17 cellular contexts compared by ENCODE assay signal in the genomic region with DNA sequence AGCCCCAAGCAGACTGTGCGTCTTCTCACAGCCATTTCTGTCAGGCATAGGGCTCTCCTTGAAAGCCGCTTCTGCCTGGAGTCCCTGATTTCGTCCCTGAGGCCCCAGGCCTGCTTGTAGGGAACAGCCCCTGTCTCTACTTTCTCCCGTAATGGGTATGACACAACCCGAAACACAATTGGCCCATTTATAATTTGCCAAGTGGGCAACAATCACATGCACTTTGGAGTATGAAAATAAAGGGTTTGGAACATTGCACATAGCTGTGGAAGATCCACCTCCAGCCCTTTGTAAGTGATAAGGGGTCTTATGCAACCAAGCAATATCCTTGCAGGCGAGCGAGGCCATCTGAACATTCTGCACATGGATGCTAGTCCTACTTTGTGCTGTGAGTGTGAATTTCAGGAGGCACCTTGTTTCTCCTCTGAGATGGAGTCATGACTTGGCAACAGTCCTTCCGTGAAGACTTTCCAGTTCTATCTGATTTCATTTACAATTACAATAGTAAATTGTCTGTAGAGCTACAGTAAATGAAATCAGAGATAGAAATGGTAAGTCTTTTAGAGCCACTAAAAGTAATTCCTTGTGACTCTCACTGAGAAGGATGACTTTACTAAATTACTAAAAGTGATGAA.
DNase-seq lines count a peak whose midpoint lies in the region; ATAC-seq, FAIRE-seq and TF ChIP-seq lines count a peak whose summit lies in the region.
"Had no signal": no experiment of that assay in that cellular context is flagged by ENCODE, and none has a peak within 500 bp of the region (broad histone marks: within the 10 kb centered on the region; RNA-seq: fewer than 3 reads in every experiment).

No MANE protein-coding gene starts in this region.

- no peaks in the 10 kb centered on the region for H3K36me3 ChIP-seq in skeletal muscle satellite cell (ENCODE audit: insufficient read depth, low read length)

- H3K79me2 ChIP-seq in H9 (ENCODE audit: insufficient read depth, low read length), result no peaks in the 10 kb centered on the region

- no peak overlapping the region for H4K5ac ChIP-seq in H9 (ENCODE audit: insufficient read length, low read depth, low read length)

- H3K4me1 ChIP-seq in H9 (ENCODE audit: insufficient read depth, low read length), result no peaks in the 10 kb centered on the region
- no peaks in the 10 kb centered on the region for H3K4me1 ChIP-seq in right cardiac atrium (ENCODE audit: control insufficient read depth, insufficient read depth, low read length)
- peaks cover 39% of the 10 kb centered on the region for H3K4me1 ChIP-seq in skeletal muscle satellite cell (ENCODE audit: control insufficient read depth, insufficient read depth, low read length)
- H3K4me1 ChIP-seq: testis had no signal

- no peak overlapping the region for H4K91ac ChIP-seq in H9 (ENCODE audit: insufficient read length, low read depth, low read length)

- no peak overlapping the region for H3K4me3 Mint-ChIP-seq in H9
- H3K4me3 Mint-ChIP-seq: activated CD4-positive, alpha-beta memory T cell treated with anti-CD3 and anti-CD28 coated beads, Interleukin-2, amount 10 ng/mL, durations not matched to agents 7 days and 5 days; B cell; naive thymus-derived CD8-positive, alpha-beta T cell had no signal

- peaks cover 1 to 5% of the 10 kb centered on the region in 2 experiments; a peak in 1 of 5 replicates for H3K9me3 Mint-ChIP-seq in H9
- H3K9me3 Mint-ChIP-seq: activated CD4-positive, alpha-beta memory T cell treated with anti-CD3 and anti-CD28 coated beads, Interleukin-2, amount 10 ng/mL, durations not matched to agents 7 days and 5 days; naive thymus-derived CD8-positive, alpha-beta T cell had no signal

- H2BK12ac ChIP-seq in H9 (ENCODE audit: insufficient read length, low read depth, low read length), result no peak overlapping the region

- DNase-seq in H9 (no peak), right cardiac atrium (no peak), NCI-H2227 treated with DMSO at 0.1 percent for 48 hours (lab: John Stamatoyannopoulos, UW) (no peak), NOMO-1 treated with DMSO at 0.1 percent for 48 hours (lab: John Stamatoyannopoulos, UW; ENCODE audit: unreplicated experiment) (no peak), GM12892 (ENCODE audit: insufficient read length) (no peak)
- DNase-seq: activated CD4-positive, alpha-beta memory T cell treated with anti-CD3 and anti-CD28 coated beads, Interleukin-2, amount 10 ng/mL, durations not matched to agents 7 days and 5 days; DMS153; MM.1S; naive thymus-derived CD8-positive, alpha-beta T cell; NCI-H2081; NCI-H69; RPMI8226; testis had no signal

- no peak overlapping the region for H3K4me3 ChIP-seq in right cardiac atrium (ENCODE audit: low read length)
- no peak overlapping the region for H3K4me3 ChIP-seq in skeletal muscle satellite cell (ENCODE audit: low read length)
- H3K4me3 ChIP-seq: testis had no signal

- H3K27me3 Mint-ChIP-seq in H9 (ENCODE audit: low read depth), result no peaks in the 10 kb centered on the region; the same call in 1 of the 2 replicates
- H3K27me3 Mint-ChIP-seq: naive thymus-derived CD8-positive, alpha-beta T cell had no signal

- H3K23ac ChIP-seq in H9 (ENCODE audit: insufficient read length, low read depth, low read length), result no peak overlapping the region

- peaks cover 0 to 5% (median 0%) of the 10 kb centered on the region in 3 experiments; a peak in 2 of 7 replicates for H3K36me3 Mint-ChIP-seq in H9 (ENCODE audit: insufficient read depth in 1 of 3, low read depth in 3 of 3)

- H3K27ac ChIP-seq in H9 (ENCODE audit: insufficient read length, low read depth, low read length) (no peak overlapping the region), angular gyrus (ENCODE audit: low read depth, low read length) (peak overlapping the region; percentile 16), right cardiac atrium (ENCODE audit: low read length) (peak overlapping the region; percentile 88)
- H3K27ac ChIP-seq: testis had no signal

- ATAC-seq in right cardiac atrium, result peak in 1 of 2 donors; percentile 12
- ATAC-seq in GM18502 (IDR thresholded peaks at IDR 0.05; ENCODE audit: poor library complexity, unreplicated experiment), result no peak
- ATAC-seq: naive thymus-derived CD8-positive, alpha-beta T cell had no signal

- intact Hi-C loops in right cardiac atrium (cut with DNase I), result no loop called here

- H3K23me2 ChIP-seq in H9 (ENCODE audit: insufficient read length, low read depth, low read length, poor library complexity, severe bottlenecking), result no peaks in the 10 kb centered on the region

- peaks cover 19 to 20% of the 10 kb centered on the region in 2 experiments for H3K4me1 Mint-ChIP-seq in H9
- H3K4me1 Mint-ChIP-seq: activated CD4-positive, alpha-beta memory T cell treated with anti-CD3 and anti-CD28 coated beads, Interleukin-2, amount 10 ng/mL, durations not matched to agents 7 days and 5 days; B cell; naive thymus-derived CD8-positive, alpha-beta T cell had no signal

- H3K9me3 ChIP-seq in H9 (ENCODE audit: control insufficient read depth, low read depth, low read length) (no peaks in the 10 kb centered on the region), right cardiac atrium (ENCODE audit: control insufficient read depth, low read length) (no peaks in the 10 kb centered on the region), skeletal muscle satellite cell (replicated peaks; ENCODE audit: low read length) (no peaks in the 10 kb centered on the region)
- H3K9me3 ChIP-seq: testis had no signal

- H2BK20ac ChIP-seq in H9 (ENCODE audit: low read depth, low read length, poor library complexity, severe bottlenecking), result peak overlapping the region; percentile 27

- H3K27ac Mint-ChIP-seq in H9, result no peak overlapping the region
- H3K27ac Mint-ChIP-seq: activated CD4-positive, alpha-beta memory T cell treated with anti-CD3 and anti-CD28 coated beads, Interleukin-2, amount 10 ng/mL, durations not matched to agents 7 days and 5 days; B cell; naive thymus-derived CD8-positive, alpha-beta T cell had no signal

- WGBS in H9 (ENCODE audit: extremely low coverage, insufficient read length, low lambda C conversion rate), result no CpG with 5 or more reads among the region's 8 CpGs
- 78% methylated on average over 8 of the region's 8 CpGs for WGBS in right cardiac atrium

- no peak overlapping the region for H4K8ac ChIP-seq in H9 (replicated peaks; ENCODE audit: insufficient read length, low read depth, low read length)

- TF ChIP-seq CTCF in H9 (conservative IDR thresholded peaks at IDR 0.05), result no peak

- H3K18ac ChIP-seq in H9 (ENCODE audit: insufficient read length, low read depth, low read length), result no peak overlapping the region

- H2AFZ ChIP-seq in H9 (ENCODE audit: low read length), result no peak overlapping the region

- no peak for FAIRE-seq in GM12892 (lab: Jason Lieb, UNC)

- TF ChIP-seq POLR2A in GM12892 (IDR thresholded peaks at IDR 0.05; ENCODE audit: low read depth, low read length), result no peak

- H3K4ac ChIP-seq in H9 (ENCODE audit: low read depth, low read length), result no peak overlapping the region

- H2BK15ac ChIP-seq in H9 (ENCODE audit: low read depth, low read length), result no peak overlapping the region

- H4K20me1 ChIP-seq in H9 (ENCODE audit: control insufficient read depth, insufficient read depth, insufficient read length), result no peaks in the 10 kb centered on the region

- H2AK5ac ChIP-seq in H9 (ENCODE audit: insufficient read length, low read length), result no peak overlapping the region

- no peak overlapping the region for H2BK120ac ChIP-seq in H9 (ENCODE audit: low read depth, low read length, poor library complexity, severe bottlenecking)

- H3K9ac ChIP-seq in H9 (ENCODE audit: extremely low read depth, insufficient read length, low read length), result no peak overlapping the region
- H3K9ac ChIP-seq in skeletal muscle satellite cell (ENCODE audit: low read depth, low read length), result peak overlapping the region; percentile 84

- H3T11ph ChIP-seq in H9 (ENCODE audit: low read length), result no peak overlapping the region

- no peaks in the 10 kb centered on the region for H3K79me1 ChIP-seq in H9 (ENCODE audit: insufficient read depth, low read depth, low read length, poor library complexity, severe bottlenecking)

- H3K14ac ChIP-seq in H9 (ENCODE audit: insufficient read depth, low read length), result no peak overlapping the region

- H3K4me2 ChIP-seq in H9 (ENCODE audit: insufficient read depth, insufficient read length, low read length) (no peak overlapping the region), skeletal muscle satellite cell (ENCODE audit: low read length) (peak overlapping the region; percentile 60)

- no peak overlapping the region for H2BK5ac ChIP-seq in H9 (ENCODE audit: insufficient read length, low read length)

- no peak overlapping the region for H3K56ac ChIP-seq in H9 (ENCODE audit: insufficient read length, low read depth, low read length)

- H3K27me3 ChIP-seq in H9 (ENCODE audit: insufficient read depth, low read length) (no peaks in the 10 kb centered on the region), right cardiac atrium (ENCODE audit: control insufficient read depth, insufficient read depth) (no peaks in the 10 kb centered on the region), skeletal muscle satellite cell (ENCODE audit: control insufficient read depth, insufficient read depth, low read length) (no peaks in the 10 kb centered on the region)
- H3K27me3 ChIP-seq: testis had no signal
